27 cellular contexts compared by ENCODE assay signal in the genomic region with DNA sequence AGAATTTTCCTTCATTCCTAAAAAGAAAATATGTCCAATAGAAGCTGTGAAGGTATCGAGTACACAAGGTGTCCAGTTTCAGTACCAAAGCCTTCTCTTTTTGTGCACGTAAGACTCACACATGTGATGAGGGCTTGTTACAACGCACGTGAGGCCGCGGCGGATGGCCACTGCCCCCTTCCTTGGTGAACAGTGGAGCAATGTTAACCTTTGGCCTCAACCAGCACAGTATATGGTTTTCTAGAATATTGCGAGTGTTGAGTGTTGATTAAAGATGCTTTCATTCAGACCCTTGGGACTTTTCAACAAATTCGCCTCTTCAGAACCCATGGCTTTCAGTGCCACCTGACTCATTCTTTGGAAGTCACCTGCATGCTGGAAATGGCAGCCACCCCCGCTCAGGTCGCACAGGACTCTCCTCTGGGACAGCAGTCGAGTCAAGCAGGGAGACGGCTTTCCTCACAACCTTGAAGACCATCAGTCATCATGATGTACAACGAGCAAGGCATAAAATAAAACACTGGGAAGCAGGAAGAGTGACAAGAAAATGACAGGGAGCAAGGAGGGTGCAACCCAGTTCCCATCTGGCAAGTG. TPM values are rescaled to one million over a fixed set of nuclear protein-coding genes. Genes with fewer than 3 reads are reported as not detected.
DNase-seq lines count a peak whose midpoint lies in the region; ATAC-seq, FAIRE-seq and TF ChIP-seq lines count a peak whose summit lies in the region.
"Had no signal": no experiment of that assay in that cellular context is flagged by ENCODE, and none has a peak within 500 bp of the region (broad histone marks: within the 10 kb centered on the region; RNA-seq: fewer than 3 reads in every experiment).

No MANE protein-coding gene starts in this region.

- H3K4me3 Mint-ChIP-seq in activated naive CD4-positive, alpha-beta T cell treated with anti-CD3 and anti-CD28 coated beads, Interleukin-2, amount 50 U/mL, for 24 hours, result no peak overlapping the region
- H3K4me3 Mint-ChIP-seq in WTC11, result no peak overlapping the region
- H3K4me3 Mint-ChIP-seq: activated CD4-positive, alpha-beta T cell treated with anti-CD3 and anti-CD28 coated beads for 36 hours; activated naive CD8-positive, alpha-beta T cell treated with anti-CD3 and anti-CD28 coated beads, Interleukin-2, amount 10 ng/mL, durations not matched to agents 7 days and 5 days; activated T-cell treated with anti-CD3 and anti-CD28 coated beads, Interleukin-2, amount 50 U/mL, for 72 hours; central memory CD8-positive, alpha-beta T cell; neural progenitor cell; T-helper 1 cell treated with Interleukin-12 subunit alpha and Interleukin-12 subunit beta and Interleukin-4 antibody, amounts not matched to agents 30 μg/mL and 1 μg/mL, for 36 hours had no signal

- H3K27ac Mint-ChIP-seq in activated naive CD4-positive, alpha-beta T cell treated with anti-CD3 and anti-CD28 coated beads, Interleukin-2, amount 50 U/mL, for 24 hours, result peak overlapping the region; percentile 68
- H3K27ac Mint-ChIP-seq in WTC11, result peak overlapping the region; percentile 80; the same call in 1 of the 2 replicates
- H3K27ac Mint-ChIP-seq: activated CD4-positive, alpha-beta T cell treated with anti-CD3 and anti-CD28 coated beads for 36 hours; activated naive CD8-positive, alpha-beta T cell treated with anti-CD3 and anti-CD28 coated beads, Interleukin-2, amount 10 ng/mL, durations not matched to agents 7 days and 5 days; T-helper 1 cell treated with Interleukin-12 subunit alpha and Interleukin-12 subunit beta and Interleukin-4 antibody, amounts not matched to agents 30 μg/mL and 1 μg/mL, for 36 hours had no signal

- CTCF ChIA-PET in WTC11 (lab: Charles Lee), result interaction anchor here (1.3 kb wide), 1 partner anchor 164 kb away, joined by 5 read pairs; no protein-coding TSS in a partner anchor

- H3K27me3 ChIP-seq in lower lobe of right lung (ENCODE audit: low read depth) (no peaks in the 10 kb centered on the region), spleen (replicated peaks in 1 of 7) (no peaks in the 10 kb centered on the region)
- H3K27me3 ChIP-seq: BE2C, foreskin keratinocyte, neural progenitor cell had no signal

- DNase-seq in activated naive CD4-positive, alpha-beta T cell treated with anti-CD3 and anti-CD28 coated beads, Interleukin-2, amount 50 U/mL, for 16 hours, result no peak
- DNase-seq in WTC11 (ENCODE audit: low spot score), result no peak
- peak; percentile 28 for DNase-seq in lower lobe of right lung
- DNase-seq in spleen, result peak; percentile 70
- no peak for DNase-seq in frontal cortex (ENCODE audit: low spot score in 2 of 2)
- DNase-seq in foreskin fibroblast, result no peak
- DNase-seq: activated CD4-positive, alpha-beta T cell treated with anti-CD3 and anti-CD28 coated beads for 36 hours; activated naive CD8-positive, alpha-beta T cell treated with anti-CD3 and anti-CD28 coated beads, Interleukin-2, amount 10 ng/mL, durations not matched to agents 7 days and 5 days; activated T-cell treated with anti-CD3 and anti-CD28 coated beads, Interleukin-2, amount 50 U/mL, for 72 hours; BE2C; DMS53; foreskin keratinocyte; GM23248; hypothalamus; KG1; NCI-H510A; PC-9; SIG-M5; stimulated activated CD4-positive, alpha-beta T cell treated with anti-CD3 and anti-CD28 coated beads, Interleukin-1b, Interleukin-23, amount 100 ng/mL, for 48 hours; substantia nigra had no signal

- intact Hi-C loops in lower lobe of right lung (cut with DNase I) (no loop called here), spleen (cut with DNase I; ENCODE audit: low total_unique reads) (no loop called here)

- H3K4me3 ChIP-seq in lower lobe of right lung (no peak overlapping the region), spleen (no peak overlapping the region), foreskin fibroblast (ENCODE audit: low read depth in 1 of 2, low read length in 2 of 2) (no peak overlapping the region)
- H3K4me3 ChIP-seq: GM23248, neural progenitor cell, PC-9, prostate gland, skin epidermis had no signal

- H3K36me3 Mint-ChIP-seq in activated naive CD4-positive, alpha-beta T cell treated with anti-CD3 and anti-CD28 coated beads, Interleukin-2, amount 50 U/mL, for 24 hours, result peaks cover 11% of the 10 kb centered on the region
- H3K36me3 Mint-ChIP-seq in WTC11, result peaks cover 41% of the 10 kb centered on the region

- POLR2A ChIA-PET in WTC11 (lab: Charles Lee), result no interaction called here

- no peak for TF ChIP-seq CTCF in WTC11 (IDR thresholded peaks at IDR 0.05)
- TF ChIP-seq CTCF in lower lobe of right lung (IDR thresholded peaks at IDR 0.05), result no peak
- TF ChIP-seq CTCF in spleen (IDR thresholded peaks at IDR 0.05 in 8 of 11, conservative IDR thresholded peaks at IDR 0.05 in 3 of 11), result no peak
- no peak for TF ChIP-seq CTCF in foreskin fibroblast (IDR thresholded peaks at IDR 0.05; ENCODE audit: low read depth, low read length)

- FAIRE-seq in frontal cortex (lab: Jason Lieb, UNC), result no peak

- H3K36me3 ChIP-seq in lower lobe of right lung, result peaks cover 92% of the 10 kb centered on the region
- peaks cover 0 to 90% (median 54%) of the 10 kb centered on the region in 6 donors for H3K36me3 ChIP-seq in spleen
- H3K36me3 ChIP-seq: neural progenitor cell had no signal

- H3K9me3 ChIP-seq in lower lobe of right lung (no peaks in the 10 kb centered on the region), spleen (no peaks in the 10 kb centered on the region)
- H3K9me3 ChIP-seq: BE2C, prostate gland had no signal

- ATAC-seq in WTC11, result no peak
- no peak for ATAC-seq in lower lobe of right lung
- ATAC-seq in GM21786 (IDR thresholded peaks at IDR 0.05; ENCODE audit: unreplicated experiment), result no peak
- ATAC-seq: foreskin keratinocyte had no signal

- H3K9me3 Mint-ChIP-seq in activated naive CD4-positive, alpha-beta T cell treated with anti-CD3 and anti-CD28 coated beads, Interleukin-2, amount 50 U/mL, for 24 hours, result no peaks in the 10 kb centered on the region
- no peaks in the 10 kb centered on the region for H3K9me3 Mint-ChIP-seq in WTC11
- H3K9me3 Mint-ChIP-seq: activated naive CD8-positive, alpha-beta T cell treated with anti-CD3 and anti-CD28 coated beads, Interleukin-2, amount 10 ng/mL, durations not matched to agents 7 days and 5 days; activated T-cell treated with anti-CD3 and anti-CD28 coated beads, Interleukin-2, amount 50 U/mL, for 72 hours; central memory CD8-positive, alpha-beta T cell; neural progenitor cell; T-helper 1 cell treated with Interleukin-12 subunit alpha and Interleukin-12 subunit beta and Interleukin-4 antibody, amounts not matched to agents 30 μg/mL and 1 μg/mL, for 36 hours had no signal

- H3K4me1 ChIP-seq in lower lobe of right lung (peaks cover 7% of the 10 kb centered on the region), spleen (peaks cover 0 to 23% (median 19%) of the 10 kb centered on the region in 6 donors)
- H3K4me1 ChIP-seq: foreskin keratinocyte, neural progenitor cell, prostate gland had no signal

- H3K27me3 Mint-ChIP-seq in activated naive CD4-positive, alpha-beta T cell treated with anti-CD3 and anti-CD28 coated beads, Interleukin-2, amount 50 U/mL, for 24 hours, result no peaks in the 10 kb centered on the region
- no peaks in the 10 kb centered on the region for H3K27me3 Mint-ChIP-seq in WTC11 (ENCODE audit: low read depth)
- H3K27me3 Mint-ChIP-seq: activated CD4-positive, alpha-beta T cell treated with anti-CD3 and anti-CD28 coated beads for 36 hours; activated naive CD8-positive, alpha-beta T cell treated with anti-CD3 and anti-CD28 coated beads, Interleukin-2, amount 10 ng/mL, durations not matched to agents 7 days and 5 days; central memory CD8-positive, alpha-beta T cell had no signal

- no peak for TF ChIP-seq POLR2A in spleen (IDR thresholded peaks at IDR 0.05)

- H3K27ac ChIP-seq in lower lobe of right lung (peak overlapping the region; percentile 52), spleen (peak overlapping the region in 7 of 8 donors; percentile 36 to 83 (median 79))
- H3K27ac ChIP-seq: foreskin keratinocyte, GM23248, neural progenitor cell, PC-9, prostate gland had no signal

- no peaks in the 10 kb centered on the region for H3K4me1 Mint-ChIP-seq in activated naive CD4-positive, alpha-beta T cell treated with anti-CD3 and anti-CD28 coated beads, Interleukin-2, amount 50 U/mL, for 24 hours
- no peaks in the 10 kb centered on the region for H3K4me1 Mint-ChIP-seq in WTC11
- H3K4me1 Mint-ChIP-seq: neural progenitor cell had no signal

- WGBS in spleen, 5 donors, result 85 to 94% (median 91%) methylated on average over 14 of the region's 14 CpGs

TF ChIP-seq in WTC11, 78 proteins besides CTCF, POLR2A, EP300 and RAD21 (continues in another document):
- TF ChIP-seq ERG (CRISPR knock-in tag; IDR thresholded peaks at IDR 0.05) (no peak), USF2 (CRISPR knock-in tag; IDR thresholded peaks at IDR 0.05) (no peak)

RNA-seq across cellular contexts. Expression of gene MAP1LC3B, which starts 14.5 kb away (rescaled TPM):
- total RNA-seq in WTC11 (2021) (40.1 to 46.9 TPM (median 43.2 TPM) in 3 replicates), lower lobe of right lung (64.5 TPM), spleen (10 to 100 TPM; 47.6 to 71.4 (median 61.7) TPM), frontal cortex (24.5 TPM)
- 10 to 100 TPM; 32.3 to 50.4 (median 46.5) TPM for polyA plus RNA-seq in spleen

RNA-seq across cellular contexts. Expression of gene FBXO31, which starts 23.0 kb away (rescaled TPM):
- 20.8 to 24.2 TPM (median 22.6 TPM) in 3 replicates for total RNA-seq in WTC11 (2021)
- 26.2 TPM for total RNA-seq in lower lobe of right lung
- 10 to 100 TPM; 23.6 to 30.6 (median 27.2) TPM for total RNA-seq in spleen
- polyA plus RNA-seq in spleen, result 10 to 100 TPM in 1 of 3 donors, 1 to 10 TPM in 2; 7.9 to 11.0 (median 9.7) TPM
- 22.8 TPM for total RNA-seq in frontal cortex

Comparison
In these comparisons a context has a peak if more than half of its experiments do, and no peak if none do; other contexts are left out.
1. DNase-seq: peak in lower lobe of right lung (single experiment) and spleen (single experiment); none in activated naive CD4-positive, alpha-beta T cell treated with anti-CD3 and anti-CD28 coated beads, Interleukin-2, amount 50 U/mL, for 16 hours (single experiment), WTC11 (single experiment), frontal cortex (0 of 2) and foreskin fibroblast (0 of 2).